22 cellular contexts compared by ENCODE assay signal in genomic region chr3:10361375-10361774, GRCh38. TPM values are rescaled to one million over a fixed set of nuclear protein-coding genes. Genes with fewer than 3 reads are reported as not detected.
DNase-seq lines count a peak whose midpoint lies in the region; TF ChIP-seq lines count a peak whose summit lies in the region.
"Had no signal": no experiment of that assay in that cellular context is flagged by ENCODE, and none has a peak within 500 bp of the region (broad histone marks: within the 10 kb centered on the region; RNA-seq: fewer than 3 reads in every experiment).

No MANE protein-coding gene starts in this region.

- no peak overlapping the region for H3K4me3 Mint-ChIP-seq in IgD-negative memory B cell
- H3K4me3 Mint-ChIP-seq: activated B cell treated with CpG ODN at 0.5 μM for 24 hours; activated CD8-positive, alpha-beta T cell treated with anti-CD3 and anti-CD28 coated beads, Interleukin-2, amount 10 ng/mL, durations not matched to agents 7 days and 5 days; activated naive CD8-positive, alpha-beta T cell treated with anti-CD3 and anti-CD28 coated beads for 36 hours; CD4-positive, alpha-beta memory T cell; neural progenitor cell; stimulated activated naive B cell treated with anti-CD40 and anti-IgM and Interleukin-4, amounts not matched to agents 10 μg/mL and 1 μg/mL and 100 μg/mL, for 72 hours had no signal

- H2BK120ac ChIP-seq in trophoblast cell (ENCODE audit: insufficient read depth, low read length, poor library complexity): no peak overlapping the region

- no peak overlapping the region for H4K8ac ChIP-seq in trophoblast cell (ENCODE audit: low read depth, low read length)

- H3K27me3 ChIP-seq in BLaER1: no peaks in the 10 kb centered on the region
- no peaks in the 10 kb centered on the region for H3K27me3 ChIP-seq in trophoblast cell (ENCODE audit: insufficient read depth, low read length)
- H3K27me3 ChIP-seq in vagina: no peaks in the 10 kb centered on the region
- no peaks in the 10 kb centered on the region for H3K27me3 ChIP-seq in transverse colon
- H3K27me3 ChIP-seq: body of pancreas, neural progenitor cell, tibial nerve had no signal

- H3K4me1 ChIP-seq in BLaER1: peaks cover 83% of the 10 kb centered on the region
- H3K4me1 ChIP-seq in trophoblast cell (ENCODE audit: control insufficient read depth in 1 of 2, insufficient read depth in 2 of 2, low read length in 2 of 2): no peaks in the 10 kb centered on the region
- no peaks in the 10 kb centered on the region for H3K4me1 ChIP-seq in vagina
- no peaks in the 10 kb centered on the region for H3K4me1 ChIP-seq in transverse colon
- H3K4me1 ChIP-seq: body of pancreas, tibial nerve had no signal

- H3K36me3 ChIP-seq in BLaER1 (peaks cover 24% of the 10 kb centered on the region), trophoblast cell (ENCODE audit: control insufficient read depth in 1 of 2, insufficient read depth in 2 of 2, low read length in 2 of 2) (no peaks in the 10 kb centered on the region), vagina (no peaks in the 10 kb centered on the region), transverse colon (no peaks in the 10 kb centered on the region)
- H3K36me3 ChIP-seq: neural progenitor cell had no signal

- H2BK5ac ChIP-seq in trophoblast cell (ENCODE audit: low read depth, low read length, poor library complexity): no peak overlapping the region

- H3K4me2 ChIP-seq in BLaER1 (peak overlapping the region; percentile 95), trophoblast cell (ENCODE audit: low read length) (no peak overlapping the region)
- H3K4me2 ChIP-seq: neural progenitor cell had no signal

- DNase-seq in NCI-H2171 treated with DMSO at 0.1 percent for 48 hours (lab: John Stamatoyannopoulos, UW): peak; percentile 93
- peak; percentile 77 for DNase-seq in cerebellar cortex (ENCODE audit: low spot score)
- DNase-seq in trophoblast cell: no peak
- DNase-seq in vagina (ENCODE audit: extremely low spot score in 2 of 2): no peak
- DNase-seq in transverse colon: no peak
- no peak for DNase-seq in stimulated activated CD8-positive, alpha-beta memory T cell treated with anti-CD3 and anti-CD28 coated beads, Interleukin-4, amount 100 ng/mL, for 48 hours
- DNase-seq: activated B cell treated with CpG ODN at 0.5 μM for 24 hours; activated CD8-positive, alpha-beta T cell treated with anti-CD3 and anti-CD28 coated beads, Interleukin-2, amount 10 ng/mL, durations not matched to agents 7 days and 5 days; activated naive CD8-positive, alpha-beta T cell treated with anti-CD3 and anti-CD28 coated beads for 36 hours; activated T-cell treated with anti-CD3 and anti-CD28 coated beads, Interleukin-2, amount 50 U/mL, for 48 hours; body of pancreas; CD4-positive, alpha-beta memory T cell; cortex of kidney; MM.1S; NCI-H524; PC-3; stimulated activated naive B cell treated with anti-CD40 and anti-IgM and Interleukin-4, amounts not matched to agents 10 μg/mL and 1 μg/mL and 100 μg/mL, for 72 hours; T-helper 2 cell had no signal

- H3K27ac Mint-ChIP-seq in IgD-negative memory B cell: peak overlapping the region in 2 of 3 donors; percentile 37 to 54
- H3K27ac Mint-ChIP-seq: activated B cell treated with CpG ODN at 0.5 μM for 24 hours; activated CD8-positive, alpha-beta T cell treated with anti-CD3 and anti-CD28 coated beads, Interleukin-2, amount 10 ng/mL, durations not matched to agents 7 days and 5 days; activated naive CD8-positive, alpha-beta T cell treated with anti-CD3 and anti-CD28 coated beads for 36 hours; CD4-positive, alpha-beta memory T cell; neural progenitor cell; stimulated activated naive B cell treated with anti-CD40 and anti-IgM and Interleukin-4, amounts not matched to agents 10 μg/mL and 1 μg/mL and 100 μg/mL, for 72 hours had no signal

- H3K9me3 ChIP-seq in BLaER1 (no peaks in the 10 kb centered on the region), trophoblast cell (ENCODE audit: insufficient read depth, low read depth, low read length) (peaks cover 5% of the 10 kb centered on the region), vagina (no peaks in the 10 kb centered on the region), transverse colon (no peaks in the 10 kb centered on the region)
- H3K9me3 ChIP-seq: body of pancreas had no signal

- TF ChIP-seq EP300 in transverse colon (IDR thresholded peaks at IDR 0.05; ENCODE audit: low read depth): no peak

- H3K9ac ChIP-seq in BLaER1 (peak overlapping the region; percentile 1; the same call in 1 of the 2 replicates), trophoblast cell (ENCODE audit: low read length) (no peak overlapping the region)
- H3K9ac ChIP-seq: neural progenitor cell had no signal

- in situ Hi-C loops in transverse colon (cut with MboI; ENCODE audit: low pct_ligation_motif_present in 1 of 4, low pct_unique_long_range_greater_than_20kb in 1 of 4, low sequenced_read_pairs in 3 of 4): no loop called here

- H2AFZ ChIP-seq in trophoblast cell (ENCODE audit: insufficient read depth, low read length, poor library complexity): no peak overlapping the region
- H2AFZ ChIP-seq: neural progenitor cell had no signal

- peaks cover 18 to 23% (median 22%) of the 10 kb centered on the region in 3 donors for H3K4me1 Mint-ChIP-seq in IgD-negative memory B cell

- no peak overlapping the region for H3K14ac ChIP-seq in trophoblast cell (ENCODE audit: low read length)

- no peak overlapping the region for H3K23ac ChIP-seq in trophoblast cell (ENCODE audit: low read length)

- H3K79me2 ChIP-seq in trophoblast cell (ENCODE audit: control insufficient read depth, insufficient read depth, low read length, poor library complexity): no peaks in the 10 kb centered on the region

- no peak overlapping the region for H3K4me3 ChIP-seq in BLaER1
- H3K4me3 ChIP-seq in trophoblast cell (ENCODE audit: low read depth, low read length): no peak overlapping the region
- no peak overlapping the region for H3K4me3 ChIP-seq in vagina
- no peak overlapping the region for H3K4me3 ChIP-seq in transverse colon
- H3K4me3 ChIP-seq: body of pancreas, neural progenitor cell, tibial nerve had no signal

- H3K9me3 Mint-ChIP-seq in IgD-negative memory B cell: no peaks in the 10 kb centered on the region
- H3K9me3 Mint-ChIP-seq: activated B cell treated with CpG ODN at 0.5 μM for 24 hours; activated naive CD8-positive, alpha-beta T cell treated with anti-CD3 and anti-CD28 coated beads for 36 hours; CD4-positive, alpha-beta memory T cell; neural progenitor cell had no signal

- no peak overlapping the region for H2BK12ac ChIP-seq in trophoblast cell (ENCODE audit: low read length)

- intact Hi-C loops in vagina (cut with DNase I) (no loop called here), transverse colon (cut with DNase I; ENCODE audit: low total_unique reads) (no loop called here)

- no peak overlapping the region for H4K12ac ChIP-seq in trophoblast cell (ENCODE audit: low read depth, low read length)

- WGBS in trophoblast cell (ENCODE audit: extremely low coverage, insufficient coverage, insufficient read length): no CpG with 5 or more reads among the region's 5 CpGs
- 31 to 44% methylated on average over 3 to 5 of the region's 5 CpGs for WGBS in transverse colon (ENCODE audit: low coverage in 1 of 2), 2 donors

- no peaks in the 10 kb centered on the region for H3K79me1 ChIP-seq in trophoblast cell (ENCODE audit: low read length)

- TF ChIP-seq POLR2A in vagina (IDR thresholded peaks at IDR 0.05) (no peak), transverse colon (IDR thresholded peaks at IDR 0.05) (no peak)

- no peak overlapping the region for H4K91ac ChIP-seq in trophoblast cell (ENCODE audit: low read depth, low read length)

- H3K4ac ChIP-seq in trophoblast cell (ENCODE audit: low read depth, low read length): no peak overlapping the region

- TF ChIP-seq CTCF in vagina (IDR thresholded peaks at IDR 0.05) (no peak), transverse colon (IDR thresholded peaks at IDR 0.05) (no peak)

- H3K18ac ChIP-seq in trophoblast cell (ENCODE audit: low read length): no peak overlapping the region

- no peaks in the 10 kb centered on the region for H3K36me3 Mint-ChIP-seq in IgD-negative memory B cell
- H3K36me3 Mint-ChIP-seq: neural progenitor cell; stimulated activated naive B cell treated with anti-CD40 and anti-IgM and Interleukin-4, amounts not matched to agents 10 μg/mL and 1 μg/mL and 100 μg/mL, for 72 hours had no signal

- H4K20me1 ChIP-seq in BLaER1: no peaks in the 10 kb centered on the region

- H3K27ac ChIP-seq in BLaER1 (peak overlapping the region; percentile 36; the same call in 1 of the 2 replicates), trophoblast cell (ENCODE audit: low read depth, low read length) (no peak overlapping the region), vagina (no peak overlapping the region), transverse colon (no peak overlapping the region)
- H3K27ac ChIP-seq: body of pancreas, neural progenitor cell, tibial nerve had no signal

- no peak overlapping the region for H2AK5ac ChIP-seq in trophoblast cell (ENCODE audit: low read length)

- H3K27me3 Mint-ChIP-seq in IgD-negative memory B cell: peaks cover 4% of the 10 kb centered on the region
- H3K27me3 Mint-ChIP-seq: activated B cell treated with CpG ODN at 0.5 μM for 24 hours had no signal

RNA-seq across cellular contexts. Expression of gene SEC13, which starts 40.5 kb away (rescaled TPM):
- 111 TPM for polyA plus RNA-seq in IgD-negative memory B cell
- 201 and 208 TPM in 2 replicates for polyA plus RNA-seq in trophoblast cell (2013)
- total RNA-seq in vagina (66.5 TPM), transverse colon (100 to 1,000 TPM; 106 to 181 (median 164) TPM)

Comparison
In these comparisons a context has a peak if more than half of its experiments do, and no peak if none do; other contexts are left out.
1. DNase-seq: peak in NCI-H2171 treated with DMSO at 0.1 percent for 48 hours (single experiment) and cerebellar cortex (single experiment); none in trophoblast cell (0 of 2), vagina (0 of 2), transverse colon (single experiment) and stimulated activated CD8-positive, alpha-beta memory T cell treated with anti-CD3 and anti-CD28 coated beads, Interleukin-4, amount 100 ng/mL, for 48 hours (single experiment).